In the genomic region with DNA sequence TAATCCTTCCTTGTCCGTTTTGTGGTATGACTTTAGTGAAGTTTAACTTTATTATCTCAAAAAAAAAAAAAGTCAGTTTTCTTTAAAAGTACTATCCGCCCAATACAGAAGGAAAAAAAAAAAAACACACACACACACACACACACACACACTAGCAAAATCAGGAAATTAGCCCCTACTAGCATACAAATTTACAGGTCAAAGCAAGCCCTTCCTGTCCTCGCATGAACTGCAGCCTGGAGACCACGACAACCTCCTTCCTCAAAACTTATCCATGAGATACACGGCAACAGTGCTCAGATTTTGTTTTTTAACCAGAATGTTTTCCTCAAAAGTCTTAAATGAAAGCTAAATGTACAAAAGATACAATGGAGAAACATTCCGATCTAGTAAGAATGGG, we compare ENCODE assay signal across 9 cellular contexts. TPM values are rescaled to one million over a fixed set of nuclear protein-coding genes. Genes with fewer than 3 reads are reported as not detected.
DNase-seq lines count a peak whose midpoint lies in the region; ATAC-seq and TF ChIP-seq lines count a peak whose summit lies in the region.
"Had no signal": no experiment of that assay in that cellular context is flagged by ENCODE, and none has a peak within 500 bp of the region (broad histone marks: within the 10 kb centered on the region; RNA-seq: fewer than 3 reads in every experiment).

No MANE protein-coding gene starts in this region.

- ATAC-seq in stimulated activated effector memory CD8-positive, alpha-beta T cell treated with anti-CD3 and anti-CD28 coated beads, Interleukin-12 subunit alpha, Interleukin-12 subunit beta, amount 100 ng/mL, for 72 hours: no peak
- no peak for ATAC-seq in HG03097 (IDR thresholded peaks at IDR 0.05; ENCODE audit: low FRiP score, unreplicated experiment)

- peak overlapping the region; percentile 71 for H3K27ac Mint-ChIP-seq in activated T-cell treated with anti-CD3 and anti-CD28 coated beads, Interleukin-2, amount 50 U/mL, for 24 hours
- peak overlapping the region; percentile 77 for H3K27ac Mint-ChIP-seq in stimulated activated effector memory CD8-positive, alpha-beta T cell treated with anti-CD3 and anti-CD28 coated beads, Interleukin-12 subunit alpha, Interleukin-12 subunit beta, amount 100 ng/mL, for 72 hours

- peaks cover 28% of the 10 kb centered on the region for H3K36me3 Mint-ChIP-seq in activated T-cell treated with anti-CD3 and anti-CD28 coated beads, Interleukin-2, amount 50 U/mL, for 24 hours (ENCODE audit: low read depth)
- H3K36me3 Mint-ChIP-seq in stimulated activated effector memory CD8-positive, alpha-beta T cell treated with anti-CD3 and anti-CD28 coated beads, Interleukin-12 subunit alpha, Interleukin-12 subunit beta, amount 100 ng/mL, for 72 hours: peaks cover 51% of the 10 kb centered on the region

- peaks cover 56% of the 10 kb centered on the region for H3K4me1 Mint-ChIP-seq in activated T-cell treated with anti-CD3 and anti-CD28 coated beads, Interleukin-2, amount 50 U/mL, for 24 hours (ENCODE audit: low read depth)
- H3K4me1 Mint-ChIP-seq in stimulated activated effector memory CD8-positive, alpha-beta T cell treated with anti-CD3 and anti-CD28 coated beads, Interleukin-12 subunit alpha, Interleukin-12 subunit beta, amount 100 ng/mL, for 72 hours: peaks cover 42% of the 10 kb centered on the region

- no peak overlapping the region for H3K4me3 ChIP-seq in fibroblast of villous mesenchyme (ENCODE audit: low read depth, low read length)

- TF ChIP-seq CTCF in fibroblast of villous mesenchyme (IDR thresholded peaks at IDR 0.05; ENCODE audit: insufficient read depth, low read depth, low read length): no peak

- H3K4me3 Mint-ChIP-seq in activated T-cell treated with anti-CD3 and anti-CD28 coated beads, Interleukin-2, amount 50 U/mL, for 24 hours: peak overlapping the region; percentile 3
- H3K4me3 Mint-ChIP-seq in stimulated activated effector memory CD8-positive, alpha-beta T cell treated with anti-CD3 and anti-CD28 coated beads, Interleukin-12 subunit alpha, Interleukin-12 subunit beta, amount 100 ng/mL, for 72 hours: peak overlapping the region; percentile 7

- no peaks in the 10 kb centered on the region for H3K27me3 Mint-ChIP-seq in activated T-cell treated with anti-CD3 and anti-CD28 coated beads, Interleukin-2, amount 50 U/mL, for 24 hours

- no peaks in the 10 kb centered on the region for H3K9me3 Mint-ChIP-seq in activated T-cell treated with anti-CD3 and anti-CD28 coated beads, Interleukin-2, amount 50 U/mL, for 24 hours
- no peaks in the 10 kb centered on the region for H3K9me3 Mint-ChIP-seq in stimulated activated effector memory CD8-positive, alpha-beta T cell treated with anti-CD3 and anti-CD28 coated beads, Interleukin-12 subunit alpha, Interleukin-12 subunit beta, amount 100 ng/mL, for 72 hours

- no peak for DNase-seq in activated T-cell treated with anti-CD3 and anti-CD28 coated beads, Interleukin-2, amount 50 U/mL, for 24 hours
- DNase-seq in activated T-cell treated with anti-CD3 and anti-CD28 coated beads for 4 hours (no peak), SKM-1 treated with dmso at 0.1 percent for 144 hours (lab: John Stamatoyannopoulos, UW; ENCODE audit: unreplicated experiment) (peak; percentile 41), fibroblast of villous mesenchyme (ENCODE audit: low read depth) (peak; percentile 24), NCI-H748 treated with DMSO at 0.1 percent for 48 hours (lab: John Stamatoyannopoulos, UW) (no peak)
- DNase-seq in stimulated activated effector memory CD8-positive, alpha-beta T cell treated with anti-CD3 and anti-CD28 coated beads, Interleukin-12 subunit alpha, Interleukin-12 subunit beta, amount 100 ng/mL, for 72 hours (ENCODE audit: low spot score in 2 of 2): no peak
- DNase-seq in activated effector memory CD4-positive, alpha-beta T cell treated with anti-CD3 and anti-CD28 coated beads, Interleukin-2, amount 50 U/mL, for 16 hours: no peak
- DNase-seq: activated CD4-positive, alpha-beta T cell treated with anti-CD3 and anti-CD28 coated beads, Interleukin-2, amount 50 U/mL, for 48 hours had no signal

RNA-seq across cellular contexts. Expression of a gene that starts 16.2 kb away (rescaled TPM):
- total RNA-seq in fibroblast of villous mesenchyme: 82.1 and 83.3 TPM in 2 replicates

RNA-seq across cellular contexts. Expression of a gene that starts 17.9 kb away (rescaled TPM):
- total RNA-seq in fibroblast of villous mesenchyme: 14.7 and 19.6 TPM in 2 replicates

Comparison
In these comparisons a context has a peak if more than half of its experiments do, and no peak if none do; other contexts are left out.
1. DNase-seq: peak in SKM-1 treated with dmso at 0.1 percent for 144 hours (single experiment) and fibroblast of villous mesenchyme (single experiment); none in activated T-cell treated with anti-CD3 and anti-CD28 coated beads, Interleukin-2, amount 50 U/mL, for 24 hours (single experiment), activated T-cell treated with anti-CD3 and anti-CD28 coated beads for 4 hours (single experiment), stimulated activated effector memory CD8-positive, alpha-beta T cell treated with anti-CD3 and anti-CD28 coated beads, Interleukin-12 subunit alpha, Interleukin-12 subunit beta, amount 100 ng/mL, for 72 hours (0 of 2), NCI-H748 treated with DMSO at 0.1 percent for 48 hours (single experiment) and activated effector memory CD4-positive, alpha-beta T cell treated with anti-CD3 and anti-CD28 coated beads, Interleukin-2, amount 50 U/mL, for 16 hours (single experiment).